In the genomic region with DNA sequence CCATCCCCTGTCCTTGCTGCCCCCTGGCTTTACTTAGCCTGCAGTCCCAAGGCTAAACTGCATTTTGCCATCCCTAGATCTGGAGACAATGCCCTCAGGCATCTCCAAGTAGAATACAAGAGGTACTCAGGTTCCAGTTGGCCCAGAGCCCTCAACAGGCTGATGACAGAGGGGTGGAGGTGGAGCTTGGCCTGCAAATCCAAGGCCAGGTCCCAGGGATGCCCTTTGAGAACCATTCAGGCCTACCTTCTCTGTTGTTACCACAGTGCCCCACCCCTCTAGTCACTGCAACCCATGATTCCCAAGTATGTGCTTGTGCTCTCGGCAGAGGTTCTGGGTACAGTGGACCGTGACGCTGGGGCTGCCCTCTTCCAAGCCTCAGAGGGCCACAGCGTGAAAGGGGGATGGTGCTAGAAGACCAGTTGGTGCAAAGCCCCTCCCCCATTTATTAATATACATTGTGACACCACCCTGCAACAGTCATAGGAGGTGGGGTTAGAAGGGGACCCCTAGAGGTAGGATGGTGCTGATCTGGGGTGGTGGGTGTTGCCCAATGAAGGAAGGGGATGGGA, we compare ENCODE assay signal across 20 cellular contexts. TPM values are rescaled to one million over a fixed set of nuclear protein-coding genes. Genes with fewer than 3 reads are reported as not detected.
A peak's percentile ranks its signal among the peaks of the same experiment; 100 is the strongest.
DNase-seq lines count a peak whose midpoint lies in the region; FAIRE-seq and TF ChIP-seq lines count a peak whose summit lies in the region.
"Had no signal": no experiment of that assay in that cellular context is flagged by ENCODE, and none has a peak within 500 bp of the region (broad histone marks: within the 10 kb centered on the region; RNA-seq: fewer than 3 reads in every experiment).

No MANE protein-coding gene starts in this region.

- no peak overlapping the region for H3K4ac ChIP-seq in mesendoderm (ENCODE audit: low read depth, low read length)

- CTCF ChIA-PET in RWPE1 (lab: Yijun Ruan, JAX), result interaction anchor here (1.0 kb wide), 1 partner anchor 337 kb away, joined by 3 read pairs; no protein-coding TSS in a partner anchor

- H3K18ac ChIP-seq in mesendoderm (ENCODE audit: low read length), result no peak overlapping the region

- no peaks in the 10 kb centered on the region for H3K4me1 ChIP-seq in mesendoderm (ENCODE audit: control insufficient read depth, low read depth, low read length)
- H3K4me1 ChIP-seq: vagina had no signal

- H3K23ac ChIP-seq in mesendoderm (ENCODE audit: low read length), result no peak overlapping the region

- H3K27ac ChIP-seq in RWPE1 (peak overlapping the region; percentile 34), mesendoderm (ENCODE audit: low read depth, low read length) (no peak overlapping the region)
- H3K27ac ChIP-seq: dorsolateral prefrontal cortex, heart left ventricle, neural progenitor cell, vagina had no signal

- no peak for TF ChIP-seq CTCF in RWPE1 (conservative IDR thresholded peaks at IDR 0.05; ENCODE audit: low read depth)

- no peak overlapping the region for H3K9ac ChIP-seq in mesendoderm (ENCODE audit: low read length)
- H3K9ac ChIP-seq: neural progenitor cell had no signal

- intact Hi-C loops in activated CD4-positive, alpha-beta T cell treated with anti-CD3 and anti-CD28 coated beads, Interleukin-2, amount 10 ng/mL, durations not matched to agents 24 days and 14 days (cut with micrococcal nuclease), result no loop called here

- H3K79me2 ChIP-seq in mesendoderm (ENCODE audit: control insufficient read depth, insufficient read depth, low read length), result no peaks in the 10 kb centered on the region

- no peak overlapping the region for H2BK5ac ChIP-seq in mesendoderm (ENCODE audit: low read length)

- H3K79me1 ChIP-seq in mesendoderm (ENCODE audit: low read length), result no peaks in the 10 kb centered on the region

- no peaks in the 10 kb centered on the region for H3K9me3 Mint-ChIP-seq in activated CD4-positive, alpha-beta T cell treated with anti-CD3 and anti-CD28 coated beads, Interleukin-2, amount 10 ng/mL, durations not matched to agents 24 days and 14 days
- H3K9me3 Mint-ChIP-seq: CD4-positive, alpha-beta memory T cell; neural progenitor cell had no signal

- no peak overlapping the region for H2BK15ac ChIP-seq in mesendoderm (replicated peaks; ENCODE audit: low read depth)

- no peak overlapping the region for H3K4me2 ChIP-seq in mesendoderm (ENCODE audit: low read length)
- H3K4me2 ChIP-seq: neural progenitor cell had no signal

- H4K5ac ChIP-seq in mesendoderm (ENCODE audit: low read length), result no peak overlapping the region

- FAIRE-seq in RCC 7860 (lab: Jason Lieb, UNC), result no peak
- FAIRE-seq: G401.6, GM12892, H54 had no signal

- no peak overlapping the region for H2AK5ac ChIP-seq in mesendoderm (ENCODE audit: low read length)

- peaks cover 16% of the 10 kb centered on the region for H3K36me3 Mint-ChIP-seq in activated CD4-positive, alpha-beta T cell treated with anti-CD3 and anti-CD28 coated beads, Interleukin-2, amount 10 ng/mL, durations not matched to agents 24 days and 14 days (ENCODE audit: low read depth)

- no peaks in the 10 kb centered on the region for H3K27me3 Mint-ChIP-seq in activated CD4-positive, alpha-beta T cell treated with anti-CD3 and anti-CD28 coated beads, Interleukin-2, amount 10 ng/mL, durations not matched to agents 24 days and 14 days
- H3K27me3 Mint-ChIP-seq: CD4-positive, alpha-beta memory T cell had no signal

- peak overlapping the region; percentile 11 for H3K27ac Mint-ChIP-seq in activated CD4-positive, alpha-beta T cell treated with anti-CD3 and anti-CD28 coated beads, Interleukin-2, amount 10 ng/mL, durations not matched to agents 24 days and 14 days
- H3K27ac Mint-ChIP-seq: neural progenitor cell had no signal

- no peaks in the 10 kb centered on the region for H3K27me3 ChIP-seq in mesendoderm (ENCODE audit: insufficient read depth, low read length, poor library complexity)
- H3K27me3 ChIP-seq: vagina had no signal

- no peak overlapping the region for H2BK120ac ChIP-seq in mesendoderm (ENCODE audit: low read depth, low read length)

- no CpG with 5 or more reads among the region's 4 CpGs for WGBS in mesendoderm (ENCODE audit: extremely low coverage, insufficient coverage, low lambda C conversion rate)

- no peak overlapping the region for H3K4me3 ChIP-seq in mesendoderm (ENCODE audit: low read length)
- H3K4me3 ChIP-seq: dorsolateral prefrontal cortex, heart left ventricle, neural progenitor cell, vagina had no signal

- H3K36me3 ChIP-seq in mesendoderm (ENCODE audit: control insufficient read depth, insufficient read depth, low read length), result no peaks in the 10 kb centered on the region
- H3K36me3 ChIP-seq: neural progenitor cell had no signal

- H3K4me1 Mint-ChIP-seq in activated CD4-positive, alpha-beta T cell treated with anti-CD3 and anti-CD28 coated beads, Interleukin-2, amount 10 ng/mL, durations not matched to agents 24 days and 14 days, result peaks cover 9% of the 10 kb centered on the region

- H3K56ac ChIP-seq in mesendoderm (ENCODE audit: low read length), result no peak overlapping the region

- POLR2A ChIA-PET in RWPE1 (lab: Yijun Ruan, JAX; ENCODE audit: low non-redundant PET), result no interaction called here

- no peak overlapping the region for H3K4me3 Mint-ChIP-seq in activated CD4-positive, alpha-beta T cell treated with anti-CD3 and anti-CD28 coated beads, Interleukin-2, amount 10 ng/mL, durations not matched to agents 24 days and 14 days
- H3K4me3 Mint-ChIP-seq: brain; CD4-positive, alpha-beta memory T cell; neural progenitor cell had no signal

- no peak for DNase-seq in activated CD4-positive, alpha-beta T cell treated with anti-CD3 and anti-CD28 coated beads, Interleukin-2, amount 10 ng/mL, durations not matched to agents 24 days and 14 days
- DNase-seq in activated CD4-positive, alpha-beta T cell treated with anti-CD3 and anti-CD28 coated beads, Interleukin-2, amount 50 U/mL, for 48 hours, result no peak
- no peak for DNase-seq in RWPE1 (ENCODE audit: low spot score)
- DNase-seq in mesendoderm, result peak; percentile 47
- no peak for DNase-seq in RCC 7860 (ENCODE audit: low spot score)
- DNase-seq in CD1c-positive myeloid dendritic cell (ENCODE audit: extremely low spot score), result no peak
- DNase-seq: activated effector memory CD4-positive, alpha-beta T cell treated with anti-CD3 and anti-CD28 coated beads, Interleukin-2, amount 50 U/mL, for 16 hours; islet precursor cell; midbrain; NCI-H2081 treated with DMSO at 0.1 percent for 48 hours; RPMI8226 had no signal

- H4K8ac ChIP-seq in mesendoderm (ENCODE audit: low read depth, low read length), result no peak overlapping the region

RNA-seq across cellular contexts. Expression of a gene that starts 6.4 kb away (rescaled TPM):
- total RNA-seq in activated CD4-positive, alpha-beta T cell treated with anti-CD3 and anti-CD28 coated beads, Interleukin-2, amount 10 ng/mL, durations not matched to agents 24 days and 14 days, result 233 and 246 TPM in 2 replicates
- polyA plus RNA-seq in mesendoderm (2013, experiment 1 of 2), result 144 TPM
- 143 TPM for polyA plus RNA-seq in mesendoderm (2013, experiment 2 of 2)

RNA-seq across cellular contexts. Expression of a gene that starts 31.3 kb away (rescaled TPM):
- total RNA-seq in activated CD4-positive, alpha-beta T cell treated with anti-CD3 and anti-CD28 coated beads, Interleukin-2, amount 10 ng/mL, durations not matched to agents 24 days and 14 days, result 66.3 and 70.2 TPM in 2 replicates
- polyA plus RNA-seq in mesendoderm (2013, experiment 1 of 2), result 69.4 TPM
- 72.7 TPM for polyA plus RNA-seq in mesendoderm (2013, experiment 2 of 2)

RNA-seq across cellular contexts. Expression of a gene that starts 42.2 kb away (rescaled TPM):
- total RNA-seq in activated CD4-positive, alpha-beta T cell treated with anti-CD3 and anti-CD28 coated beads, Interleukin-2, amount 10 ng/mL, durations not matched to agents 24 days and 14 days, result 64.3 and 64.6 TPM in 2 replicates
- polyA plus RNA-seq in mesendoderm (2013, experiment 1 of 2), result 49.5 TPM
- polyA plus RNA-seq in mesendoderm (2013, experiment 2 of 2), result 49.6 TPM

RNA-seq across cellular contexts. Expression of a gene that starts 42.7 kb away (rescaled TPM):
- total RNA-seq in activated CD4-positive, alpha-beta T cell treated with anti-CD3 and anti-CD28 coated beads, Interleukin-2, amount 10 ng/mL, durations not matched to agents 24 days and 14 days, result 86.8 and 89.5 TPM in 2 replicates
- polyA plus RNA-seq in mesendoderm (2013, experiment 1 of 2), result 100 TPM
- polyA plus RNA-seq in mesendoderm (2013, experiment 2 of 2), result 101 TPM

RNA-seq across cellular contexts. Expression of a gene that starts 45.6 kb away (rescaled TPM):
- total RNA-seq in activated CD4-positive, alpha-beta T cell treated with anti-CD3 and anti-CD28 coated beads, Interleukin-2, amount 10 ng/mL, durations not matched to agents 24 days and 14 days, result 25.9 and 27.3 TPM in 2 replicates
- 40.0 TPM for polyA plus RNA-seq in mesendoderm (2013, experiment 1 of 2)
- 39.8 TPM for polyA plus RNA-seq in mesendoderm (2013, experiment 2 of 2)
